Comparison of ENCODE assay signal across 1 cellular context in the genomic region with DNA sequence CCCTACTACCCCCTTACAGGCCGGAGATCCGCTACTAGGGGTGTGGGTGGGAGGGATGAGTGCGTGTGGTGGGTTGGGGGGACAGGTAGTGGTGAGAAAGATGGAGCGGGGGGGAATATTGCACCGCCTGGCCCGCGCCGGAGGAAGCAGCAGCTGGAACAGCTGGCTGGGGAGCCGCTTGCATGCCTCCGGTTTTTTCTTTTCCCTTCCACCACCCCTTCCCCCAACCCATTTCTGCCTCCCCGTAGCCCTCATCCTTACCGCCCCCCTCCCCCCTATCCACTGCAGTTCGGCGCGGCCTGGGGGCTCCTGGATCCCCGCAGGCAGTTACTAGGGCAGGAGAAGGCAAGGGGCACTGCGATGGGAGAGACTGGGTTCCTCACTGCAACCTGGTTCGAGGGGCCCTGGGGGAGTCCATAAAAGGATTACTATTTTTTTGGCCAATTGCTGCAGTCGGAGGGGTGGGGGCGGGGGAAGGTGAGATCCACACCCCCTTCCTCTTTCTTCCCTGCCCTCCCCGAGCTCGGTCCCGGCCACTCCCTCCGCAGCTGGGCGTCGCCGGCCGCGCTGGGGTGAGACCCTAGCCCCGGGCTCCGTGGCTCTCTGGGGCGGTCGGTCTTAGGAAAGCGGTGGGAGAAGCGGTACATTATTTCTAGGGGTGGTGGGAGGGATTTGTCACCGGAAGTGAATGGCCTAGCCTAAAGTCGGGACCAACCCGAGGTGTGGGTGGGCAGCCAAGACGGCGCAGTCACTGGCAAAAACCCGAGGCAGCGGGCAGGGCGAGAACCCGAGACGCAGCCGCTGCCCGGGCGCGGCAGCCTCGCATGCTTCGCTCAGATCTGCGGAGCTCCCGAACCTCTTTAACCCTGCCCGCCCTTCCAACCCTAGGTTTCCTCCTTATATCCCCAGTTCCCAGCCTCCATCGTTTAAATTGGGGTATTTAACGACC.
TF ChIP-seq lines count a peak whose summit lies in the region.

No MANE protein-coding gene starts in this region.

TF ChIP-seq in HepG2, 621 proteins besides CTCF, POLR2A, EP300 and RAD21 (continued from another document and continues in another):
- TF ChIP-seq, protein P1, sequence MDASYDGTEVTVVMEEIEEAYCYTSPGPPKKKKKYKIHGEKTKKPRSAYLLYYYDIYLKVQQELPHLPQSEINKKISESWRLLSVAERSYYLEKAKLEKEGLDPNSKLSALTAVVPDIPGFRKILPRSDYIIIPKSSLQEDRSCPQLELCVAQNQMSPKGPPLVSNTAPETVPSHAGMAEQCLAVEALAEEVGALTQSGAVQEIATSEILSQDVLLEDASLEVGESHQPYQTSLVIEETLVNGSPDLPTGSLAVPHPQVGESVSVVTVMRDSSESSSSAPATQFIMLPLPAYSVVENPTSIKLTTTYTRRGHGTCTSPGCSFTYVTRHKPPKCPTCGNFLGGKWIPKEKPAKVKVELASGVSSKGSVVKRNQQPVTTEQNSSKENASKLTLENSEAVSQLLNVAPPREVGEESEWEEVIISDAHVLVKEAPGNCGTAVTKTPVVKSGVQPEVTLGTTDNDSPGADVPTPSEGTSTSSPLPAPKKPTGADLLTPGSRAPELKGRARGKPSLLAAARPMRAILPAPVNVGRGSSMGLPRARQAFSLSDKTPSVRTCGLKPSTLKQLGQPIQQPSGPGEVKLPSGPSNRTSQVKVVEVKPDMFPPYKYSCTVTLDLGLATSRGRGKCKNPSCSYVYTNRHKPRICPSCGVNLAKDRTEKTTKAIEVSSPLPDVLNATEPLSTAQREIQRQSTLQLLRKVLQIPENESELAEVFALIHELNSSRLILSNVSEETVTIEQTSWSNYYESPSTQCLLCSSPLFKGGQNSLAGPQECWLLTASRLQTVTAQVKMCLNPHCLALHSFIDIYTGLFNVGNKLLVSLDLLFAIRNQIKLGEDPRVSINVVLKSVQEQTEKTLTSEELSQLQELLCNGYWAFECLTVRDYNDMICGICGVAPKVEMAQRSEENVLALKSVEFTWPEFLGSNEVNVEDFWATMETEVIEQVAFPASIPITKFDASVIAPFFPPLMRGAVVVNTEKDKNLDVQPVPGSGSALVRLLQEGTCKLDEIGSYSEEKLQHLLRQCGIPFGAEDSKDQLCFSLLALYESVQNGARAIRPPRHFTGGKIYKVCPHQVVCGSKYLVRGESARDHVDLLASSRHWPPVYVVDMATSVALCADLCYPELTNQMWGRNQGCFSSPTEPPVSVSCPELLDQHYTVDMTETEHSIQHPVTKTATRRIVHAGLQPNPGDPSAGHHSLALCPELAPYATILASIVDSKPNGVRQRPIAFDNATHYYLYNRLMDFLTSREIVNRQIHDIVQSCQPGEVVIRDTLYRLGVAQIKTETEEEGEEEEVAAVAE (CRISPR knock-in tag; IDR thresholded peaks at IDR 0.05; ENCODE audit: borderline replicate concordance): peak; percentile 96
- TF ChIP-seq JUN (CRISPR knock-in tag; IDR thresholded peaks at IDR 0.05): 0 out of 2 replicates have a peak, but pooled peaks have one; percentile 42
- no peak; the same call in 1 of the 2 replicates for TF ChIP-seq MXD4 (CRISPR knock-in tag; IDR thresholded peaks at IDR 0.05)
- TF ChIP-seq MIXL1 (CRISPR knock-in tag; IDR thresholded peaks at IDR 0.05): peak; percentile 41; the same call in 1 of the 2 replicates
- TF ChIP-seq, protein P2, sequence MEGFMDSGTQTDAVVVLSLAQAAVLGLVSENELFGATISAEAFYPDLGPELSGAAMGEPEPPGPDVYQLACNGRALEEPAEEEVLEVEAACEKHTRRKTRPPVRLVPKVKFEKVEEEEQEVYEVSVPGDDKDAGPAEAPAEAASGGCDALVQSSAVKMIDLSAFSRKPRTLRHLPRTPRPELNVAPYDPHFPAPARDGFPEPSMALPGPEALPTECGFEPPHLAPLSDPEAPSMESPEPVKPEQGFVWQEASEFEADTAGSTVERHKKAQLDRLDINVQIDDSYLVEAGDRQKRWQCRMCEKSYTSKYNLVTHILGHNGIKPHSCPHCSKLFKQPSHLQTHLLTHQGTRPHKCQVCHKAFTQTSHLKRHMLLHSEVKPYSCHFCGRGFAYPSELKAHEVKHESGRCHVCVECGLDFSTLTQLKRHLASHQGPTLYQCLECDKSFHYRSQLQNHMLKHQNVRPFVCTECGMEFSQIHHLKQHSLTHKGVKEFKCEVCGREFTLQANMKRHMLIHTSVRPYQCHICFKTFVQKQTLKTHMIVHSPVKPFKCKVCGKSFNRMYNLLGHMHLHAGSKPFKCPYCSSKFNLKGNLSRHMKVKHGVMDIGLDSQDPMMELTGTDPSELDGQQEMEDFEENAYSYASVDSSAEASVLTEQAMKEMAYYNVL (CRISPR knock-in tag; IDR thresholded peaks at IDR 0.05; ENCODE audit: borderline replicate concordance): peak; percentile 41
- TF ChIP-seq ZNF205 (CRISPR knock-in tag; IDR thresholded peaks at IDR 0.05): 0 out of 2 replicates have a peak, but pooled peaks have one; percentile 18
- no peak for TF ChIP-seq ZNF724P (CRISPR knock-in tag; IDR thresholded peaks at IDR 0.05; ENCODE audit: borderline replicate concordance)
- peak; percentile 91; the same call in 1 of the 2 replicates for TF ChIP-seq ZNF383 (CRISPR knock-in tag; IDR thresholded peaks at IDR 0.05; ENCODE audit: borderline replicate concordance)
- no peak for TF ChIP-seq CBX2 (IDR thresholded peaks at IDR 0.05; ENCODE audit: low read depth, low read length)
- no peak for TF ChIP-seq CBX2 (CRISPR knock-in tag; IDR thresholded peaks at IDR 0.05; ENCODE audit: low read depth)
- TF ChIP-seq NR2F1 (CRISPR knock-in tag; IDR thresholded peaks at IDR 0.05): no peak
- TF ChIP-seq, protein P3, sequence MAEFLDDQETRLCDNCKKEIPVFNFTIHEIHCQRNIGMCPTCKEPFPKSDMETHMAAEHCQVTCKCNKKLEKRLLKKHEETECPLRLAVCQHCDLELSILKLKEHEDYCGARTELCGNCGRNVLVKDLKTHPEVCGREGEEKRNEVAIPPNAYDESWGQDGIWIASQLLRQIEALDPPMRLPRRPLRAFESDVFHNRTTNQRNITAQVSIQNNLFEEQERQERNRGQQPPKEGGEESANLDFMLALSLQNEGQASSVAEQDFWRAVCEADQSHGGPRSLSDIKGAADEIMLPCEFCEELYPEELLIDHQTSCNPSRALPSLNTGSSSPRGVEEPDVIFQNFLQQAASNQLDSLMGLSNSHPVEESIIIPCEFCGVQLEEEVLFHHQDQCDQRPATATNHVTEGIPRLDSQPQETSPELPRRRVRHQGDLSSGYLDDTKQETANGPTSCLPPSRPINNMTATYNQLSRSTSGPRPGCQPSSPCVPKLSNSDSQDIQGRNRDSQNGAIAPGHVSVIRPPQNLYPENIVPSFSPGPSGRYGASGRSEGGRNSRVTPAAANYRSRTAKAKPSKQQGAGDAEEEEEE (CRISPR knock-in tag; IDR thresholded peaks at IDR 0.05; ENCODE audit: borderline replicate concordance): peak; percentile 43; the same call in 1 of the 2 replicates
- peak; percentile 64; the same call in 1 of the 2 replicates for TF ChIP-seq YEATS4 (CRISPR knock-in tag; IDR thresholded peaks at IDR 0.05; ENCODE audit: borderline replicate concordance)
- no peak for TF ChIP-seq ZNF567 (CRISPR knock-in tag; IDR thresholded peaks at IDR 0.05; ENCODE audit: borderline replicate concordance)
- peak; percentile 65; the same call in 1 of the 2 replicates for TF ChIP-seq MEIS1 (CRISPR knock-in tag; IDR thresholded peaks at IDR 0.05; ENCODE audit: borderline replicate concordance)
- TF ChIP-seq, protein P4, sequence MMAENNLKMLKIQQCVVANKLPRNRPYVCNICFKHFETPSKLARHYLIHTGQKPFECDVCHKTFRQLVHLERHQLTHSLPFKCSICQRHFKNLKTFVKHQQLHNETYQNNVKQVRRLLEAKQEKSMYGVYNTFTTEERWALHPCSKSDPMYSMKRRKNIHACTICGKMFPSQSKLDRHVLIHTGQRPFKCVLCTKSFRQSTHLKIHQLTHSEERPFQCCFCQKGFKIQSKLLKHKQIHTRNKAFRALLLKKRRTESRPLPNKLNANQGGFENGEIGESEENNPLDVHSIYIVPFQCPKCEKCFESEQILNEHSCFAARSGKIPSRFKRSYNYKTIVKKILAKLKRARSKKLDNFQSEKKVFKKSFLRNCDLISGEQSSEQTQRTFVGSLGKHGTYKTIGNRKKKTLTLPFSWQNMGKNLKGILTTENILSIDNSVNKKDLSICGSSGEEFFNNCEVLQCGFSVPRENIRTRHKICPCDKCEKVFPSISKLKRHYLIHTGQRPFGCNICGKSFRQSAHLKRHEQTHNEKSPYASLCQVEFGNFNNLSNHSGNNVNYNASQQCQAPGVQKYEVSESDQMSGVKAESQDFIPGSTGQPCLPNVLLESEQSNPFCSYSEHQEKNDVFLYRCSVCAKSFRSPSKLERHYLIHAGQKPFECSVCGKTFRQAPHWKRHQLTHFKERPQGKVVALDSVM (CRISPR knock-in tag; IDR thresholded peaks at IDR 0.05): peak; percentile 53
- TF ChIP-seq TBL1XR1 (IDR thresholded peaks at IDR 0.05; ENCODE audit: borderline replicate concordance, low read length, partially characterized antibody): no peak
- peak; percentile 85; the same call in 1 of the 2 replicates for TF ChIP-seq NRL (CRISPR knock-in tag; IDR thresholded peaks at IDR 0.05; ENCODE audit: borderline replicate concordance)
- TF ChIP-seq RCOR2 (CRISPR knock-in tag; IDR thresholded peaks at IDR 0.05): 0 out of 2 replicates have a peak, but pooled peaks have one; percentile 21
- peak; percentile 39; the same call in 1 of the 2 replicates for TF ChIP-seq THAP11 (CRISPR knock-in tag; IDR thresholded peaks at IDR 0.05)
- TF ChIP-seq ZNF616 (CRISPR knock-in tag; IDR thresholded peaks at IDR 0.05; ENCODE audit: low read depth): no peak
- TF ChIP-seq FOSL1 (CRISPR knock-in tag; IDR thresholded peaks at IDR 0.05; ENCODE audit: borderline replicate concordance): no peak
- peak; percentile 18; the same call in 1 of the 2 replicates for TF ChIP-seq ZNF12 (CRISPR knock-in tag; IDR thresholded peaks at IDR 0.05)
- TF ChIP-seq ZNF670 (CRISPR knock-in tag; IDR thresholded peaks at IDR 0.05; ENCODE audit: borderline replicate concordance): no peak
- peak; percentile 61; the same call in 1 of the 2 replicates for TF ChIP-seq TSC22D2 (CRISPR knock-in tag; IDR thresholded peaks at IDR 0.05; ENCODE audit: borderline replicate concordance)
- TF ChIP-seq ARID2 (CRISPR knock-in tag; IDR thresholded peaks at IDR 0.05; ENCODE audit: borderline replicate concordance): peak; percentile 91; the same call in 1 of the 2 replicates
- TF ChIP-seq ZNF839 (CRISPR knock-in tag; IDR thresholded peaks at IDR 0.05; ENCODE audit: borderline replicate concordance): no peak
- peak; percentile 61 for TF ChIP-seq FOSL2 (CRISPR knock-in tag; IDR thresholded peaks at IDR 0.05)
- no peak for TF ChIP-seq KLF9 (CRISPR knock-in tag; IDR thresholded peaks at IDR 0.05; ENCODE audit: low read depth)
- TF ChIP-seq, protein P5, sequence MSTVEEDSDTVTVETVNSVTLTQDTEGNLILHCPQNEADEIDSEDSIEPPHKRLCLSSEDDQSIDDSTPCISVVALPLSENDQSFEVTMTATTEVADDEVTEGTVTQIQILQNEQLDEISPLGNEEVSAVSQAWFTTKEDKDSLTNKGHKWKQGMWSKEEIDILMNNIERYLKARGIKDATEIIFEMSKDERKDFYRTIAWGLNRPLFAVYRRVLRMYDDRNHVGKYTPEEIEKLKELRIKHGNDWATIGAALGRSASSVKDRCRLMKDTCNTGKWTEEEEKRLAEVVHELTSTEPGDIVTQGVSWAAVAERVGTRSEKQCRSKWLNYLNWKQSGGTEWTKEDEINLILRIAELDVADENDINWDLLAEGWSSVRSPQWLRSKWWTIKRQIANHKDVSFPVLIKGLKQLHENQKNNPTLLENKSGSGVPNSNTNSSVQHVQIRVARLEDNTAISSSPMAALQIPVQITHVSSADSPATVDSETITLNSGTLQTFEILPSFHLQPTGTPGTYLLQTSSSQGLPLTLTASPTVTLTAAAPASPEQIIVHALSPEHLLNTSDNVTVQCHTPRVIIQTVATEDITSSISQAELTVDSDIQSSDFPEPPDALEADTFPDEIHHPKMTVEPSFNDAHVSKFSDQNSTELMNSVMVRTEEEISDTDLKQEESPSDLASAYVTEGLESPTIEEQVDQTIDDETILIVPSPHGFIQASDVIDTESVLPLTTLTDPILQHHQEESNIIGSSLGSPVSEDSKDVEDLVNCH (CRISPR knock-in tag; IDR thresholded peaks at IDR 0.05): 0 out of 2 replicates have a peak, but pooled peaks have one; percentile 85
- TF ChIP-seq, protein P6, sequence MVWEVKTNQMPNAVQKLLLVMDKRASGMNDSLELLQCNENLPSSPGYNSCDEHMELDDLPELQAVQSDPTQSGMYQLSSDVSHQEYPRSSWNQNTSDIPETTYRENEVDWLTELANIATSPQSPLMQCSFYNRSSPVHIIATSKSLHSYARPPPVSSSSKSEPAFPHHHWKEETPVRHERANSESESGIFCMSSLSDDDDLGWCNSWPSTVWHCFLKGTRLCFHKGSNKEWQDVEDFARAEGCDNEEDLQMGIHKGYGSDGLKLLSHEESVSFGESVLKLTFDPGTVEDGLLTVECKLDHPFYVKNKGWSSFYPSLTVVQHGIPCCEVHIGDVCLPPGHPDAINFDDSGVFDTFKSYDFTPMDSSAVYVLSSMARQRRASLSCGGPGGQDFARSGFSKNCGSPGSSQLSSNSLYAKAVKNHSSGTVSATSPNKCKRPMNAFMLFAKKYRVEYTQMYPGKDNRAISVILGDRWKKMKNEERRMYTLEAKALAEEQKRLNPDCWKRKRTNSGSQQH (CRISPR knock-in tag; IDR thresholded peaks at IDR 0.05; ENCODE audit: low read depth): peak; percentile 94; the same call in 1 of the 2 replicates
- TF ChIP-seq KLF11 (CRISPR knock-in tag; IDR thresholded peaks at IDR 0.05): peak; percentile 59; the same call in 1 of the 2 replicates
- no peak for TF ChIP-seq ZNF674 (CRISPR knock-in tag; IDR thresholded peaks at IDR 0.05; ENCODE audit: low read depth)
- peak; percentile 60; the same call in 1 of the 2 replicates for TF ChIP-seq DNMT3B (CRISPR knock-in tag; conservative IDR thresholded peaks at IDR 0.05)
- TF ChIP-seq, protein P7, sequence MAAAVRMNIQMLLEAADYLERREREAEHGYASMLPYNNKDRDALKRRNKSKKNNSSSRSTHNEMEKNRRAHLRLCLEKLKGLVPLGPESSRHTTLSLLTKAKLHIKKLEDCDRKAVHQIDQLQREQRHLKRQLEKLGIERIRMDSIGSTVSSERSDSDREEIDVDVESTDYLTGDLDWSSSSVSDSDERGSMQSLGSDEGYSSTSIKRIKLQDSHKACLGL (CRISPR knock-in tag; IDR thresholded peaks at IDR 0.05): peak; percentile 10; the same call in 1 of the 2 replicates
- TF ChIP-seq KMT2B (CRISPR knock-in tag; IDR thresholded peaks at IDR 0.05): peak; percentile 79
- TF ChIP-seq NCOA2 (CRISPR knock-in tag; IDR thresholded peaks at IDR 0.05): no peak; the same call in 1 of the 2 replicates
- no peak for TF ChIP-seq POLR2AphosphoS2 (IDR thresholded peaks at IDR 0.05; ENCODE audit: low read depth, low read length)
- TF ChIP-seq ZNF703 (CRISPR knock-in tag; IDR thresholded peaks at IDR 0.05; ENCODE audit: borderline replicate concordance): 0 out of 2 replicates have a peak, but pooled peaks have one; percentile 67
- peak; percentile 48; the same call in 1 of the 2 replicates for TF ChIP-seq ZFP90 (CRISPR knock-in tag; IDR thresholded peaks at IDR 0.05; ENCODE audit: borderline replicate concordance)
- TF ChIP-seq RBAK (CRISPR knock-in tag; IDR thresholded peaks at IDR 0.05): no peak
- TF ChIP-seq TEAD3 (CRISPR knock-in tag; optimal IDR thresholded peaks at IDR 0.05; ENCODE audit: borderline replicate concordance): peak; percentile 65
- no peak for TF ChIP-seq ATF7 (IDR thresholded peaks at IDR 0.05)
- TF ChIP-seq ATF7 (CRISPR knock-in tag; IDR thresholded peaks at IDR 0.05): 0 out of 2 replicates have a peak, but pooled peaks have one; percentile 41
- TF ChIP-seq ISX (CRISPR knock-in tag; conservative IDR thresholded peaks at IDR 0.05): no peak
- peak; percentile 63; the same call in 1 of the 2 replicates for TF ChIP-seq ZNF792 (CRISPR knock-in tag; IDR thresholded peaks at IDR 0.05)
